ENCODE assay signal across 18 cellular contexts in genomic region chr10:131431978-131432690, GRCh38.
"Had no signal": no experiment of that assay in that cellular context is flagged by ENCODE, and none has a peak within 500 bp of the region (broad histone marks: within the 10 kb centered on the region; RNA-seq: fewer than 3 reads in every experiment).

No MANE protein-coding gene starts in this region.

- H3K4me1 ChIP-seq: heart left ventricle had no signal

- H3K4me3 ChIP-seq: heart left ventricle, ovary, smooth muscle cell, testis, tibial nerve had no signal

- H3K27me3 ChIP-seq: ovary, testis, tibial nerve had no signal

- ATAC-seq: esophagus mucosa; heart left ventricle; right cardiac atrium; stimulated activated memory B cell treated with anti-CD40 and anti-IgM and Interleukin-4, amounts not matched to agents 10 μg/mL and 1 μg/mL and 100 μg/mL, for 72 hours had no signal

- H3K4me2 ChIP-seq: smooth muscle cell had no signal

- H3K9me3 ChIP-seq: heart left ventricle, ovary, testis, tibial nerve had no signal

- H3K4me1 Mint-ChIP-seq: naive B cell; stimulated activated memory B cell treated with anti-CD40 and anti-IgM and Interleukin-4, amounts not matched to agents 10 μg/mL and 1 μg/mL and 100 μg/mL, for 72 hours had no signal

- H3K9me3 Mint-ChIP-seq: nephron progenitor cell; stimulated activated memory B cell treated with anti-CD40 and anti-IgM and Interleukin-4, amounts not matched to agents 10 μg/mL and 1 μg/mL and 100 μg/mL, for 72 hours; stimulated activated naive CD8-positive, alpha-beta T cell treated with anti-CD3 and anti-CD28 coated beads, Interleukin-15, Interleukin-2, amounts not matched to agents 100 ng/mL and 50 ng/mL, for 24 hours had no signal

- H3K36me3 Mint-ChIP-seq: naive B cell; stimulated activated memory B cell treated with anti-CD40 and anti-IgM and Interleukin-4, amounts not matched to agents 10 μg/mL and 1 μg/mL and 100 μg/mL, for 72 hours had no signal

- H3K27ac Mint-ChIP-seq: nephron progenitor cell; progenitor cell of endocrine pancreas; stimulated activated memory B cell treated with anti-CD40 and anti-IgM and Interleukin-4, amounts not matched to agents 10 μg/mL and 1 μg/mL and 100 μg/mL, for 72 hours; stimulated activated naive CD8-positive, alpha-beta T cell treated with anti-CD3 and anti-CD28 coated beads, Interleukin-15, Interleukin-2, amounts not matched to agents 100 ng/mL and 50 ng/mL, for 24 hours had no signal

- H3K4me3 Mint-ChIP-seq: nephron progenitor cell; stimulated activated memory B cell treated with anti-CD40 and anti-IgM and Interleukin-4, amounts not matched to agents 10 μg/mL and 1 μg/mL and 100 μg/mL, for 72 hours; stimulated activated naive CD8-positive, alpha-beta T cell treated with anti-CD3 and anti-CD28 coated beads, Interleukin-15, Interleukin-2, amounts not matched to agents 100 ng/mL and 50 ng/mL, for 24 hours had no signal

- H3K36me3 ChIP-seq: heart left ventricle, ovary, tibial nerve had no signal

- DNase-seq: effector memory CD4-positive, alpha-beta T cell; hippocampal formation; kidney glomerular epithelial cell; mesendoderm; naive B cell; nephron progenitor cell; ovary; stimulated activated CD4-positive, alpha-beta T cell treated with anti-CD3 and anti-CD28 coated beads, Interleukin-4, amount 100 ng/mL, for 1 hour; stimulated activated CD8-positive, alpha-beta memory T cell treated with anti-CD3 and anti-CD28 coated beads, Interleukin-4, amount 100 ng/mL, for 48 hours; testis had no signal

- H3K27ac ChIP-seq: heart left ventricle, ovary, testis, tibial nerve had no signal
